Comparison of ENCODE assay signal across 11 cellular contexts in the genomic region with DNA sequence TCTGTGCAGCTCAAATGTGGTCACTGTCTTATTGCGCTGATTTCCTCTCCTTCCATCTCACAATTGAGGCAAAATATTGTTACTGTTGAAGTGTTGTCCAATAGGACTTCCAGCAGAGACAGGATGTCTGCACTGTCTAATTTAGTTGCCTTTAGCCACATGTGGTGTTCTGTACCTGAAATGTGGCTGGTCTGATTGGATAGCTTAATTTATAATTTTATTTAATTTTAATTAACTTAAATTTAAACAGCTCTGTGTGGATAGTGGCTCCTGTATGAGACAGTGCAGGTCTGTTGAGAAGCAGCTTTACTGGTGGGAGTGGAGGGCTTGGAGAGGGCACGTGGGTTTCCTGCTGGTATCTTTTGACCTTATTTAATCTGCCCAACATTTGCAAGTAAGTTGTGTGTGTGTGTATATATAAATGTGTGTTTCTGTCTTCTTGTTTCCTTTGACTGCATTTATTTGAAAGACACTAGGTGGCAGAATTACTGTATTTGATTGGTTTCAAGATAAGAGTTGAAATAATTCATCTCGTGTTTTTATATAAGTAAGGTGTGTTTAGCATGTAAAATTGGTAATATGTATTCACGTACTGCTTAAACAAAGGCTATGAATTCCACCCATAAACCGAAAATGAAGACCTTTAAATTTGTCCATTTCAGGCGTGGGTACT. TPM values are rescaled to one million over a fixed set of nuclear protein-coding genes. Genes with fewer than 3 reads are reported as not detected.
DNase-seq lines count a peak whose midpoint lies in the region; ATAC-seq and TF ChIP-seq lines count a peak whose summit lies in the region.
"Had no signal": no experiment of that assay in that cellular context is flagged by ENCODE, and none has a peak within 500 bp of the region (broad histone marks: within the 10 kb centered on the region; RNA-seq: fewer than 3 reads in every experiment).

No MANE protein-coding gene starts in this region.

- H3K27ac ChIP-seq in cardiac muscle cell (no peak overlapping the region), right atrium auricular region (no peak overlapping the region), transverse colon (no peak overlapping the region), WERI-Rb-1 (no peak overlapping the region)
- H3K27ac ChIP-seq: SJSA1 had no signal

- H3K36me3 ChIP-seq in cardiac muscle cell (peaks cover 9% of the 10 kb centered on the region), right atrium auricular region (peaks cover 34% of the 10 kb centered on the region), transverse colon (peaks cover 0 to 25% (median 10%) of the 10 kb centered on the region in 4 donors), WERI-Rb-1 (peaks cover 77% of the 10 kb centered on the region)

- H3K4me1 ChIP-seq in cardiac muscle cell (ENCODE audit: low read depth) (no peaks in the 10 kb centered on the region), right atrium auricular region (no peaks in the 10 kb centered on the region), transverse colon (no peaks in the 10 kb centered on the region)
- H3K4me1 ChIP-seq: SJSA1 had no signal

- intact Hi-C loops in transverse colon (cut with DNase I; ENCODE audit: low total_unique reads): no loop called here

- H3K9me3 ChIP-seq in cardiac muscle cell (ENCODE audit: low read depth): no peaks in the 10 kb centered on the region
- H3K9me3 ChIP-seq in right atrium auricular region: no peaks in the 10 kb centered on the region
- no peaks in the 10 kb centered on the region for H3K9me3 ChIP-seq in transverse colon
- no peaks in the 10 kb centered on the region for H3K9me3 ChIP-seq in WERI-Rb-1 (ENCODE audit: severe bottlenecking)
- H3K9me3 ChIP-seq: SJSA1 had no signal

- peak; percentile 20 for TF ChIP-seq CTCF in cardiac muscle cell (IDR thresholded peaks at IDR 0.05; ENCODE audit: low read depth, low read length)
- peak in 1 of 2 donors; percentile 28 for TF ChIP-seq CTCF in right atrium auricular region (IDR thresholded peaks at IDR 0.05)
- TF ChIP-seq CTCF in transverse colon (IDR thresholded peaks at IDR 0.05): peak in 4 of 5 experiments; percentile 6 to 29 (median 28)
- no peak for TF ChIP-seq CTCF in WERI-Rb-1 (IDR thresholded peaks at IDR 0.05; ENCODE audit: low read depth, low read length)

- no peak for TF ChIP-seq EP300 in transverse colon (IDR thresholded peaks at IDR 0.05; ENCODE audit: low read depth)

- in situ Hi-C loops in transverse colon (cut with MboI; ENCODE audit: low pct_ligation_motif_present in 1 of 4, low pct_unique_long_range_greater_than_20kb in 1 of 4, low sequenced_read_pairs in 3 of 4): no loop called here

- H3K27me3 ChIP-seq in cardiac muscle cell: no peaks in the 10 kb centered on the region
- H3K27me3 ChIP-seq in right atrium auricular region: no peaks in the 10 kb centered on the region
- no peaks in the 10 kb centered on the region for H3K27me3 ChIP-seq in transverse colon
- no peaks in the 10 kb centered on the region for H3K27me3 ChIP-seq in WERI-Rb-1 (ENCODE audit: insufficient read depth, low read depth, severe bottlenecking)
- H3K27me3 ChIP-seq: SJSA1 had no signal

- ATAC-seq in GM18520 (IDR thresholded peaks at IDR 0.05; ENCODE audit: unreplicated experiment): no peak
- ATAC-seq: naive thymus-derived CD8-positive, alpha-beta T cell; stimulated activated naive CD8-positive, alpha-beta T cell treated with anti-CD3 and anti-CD28 coated beads, Interleukin-15, amount 100 ng/mL, for 72 hours had no signal

- TF ChIP-seq POLR2A in erythroblast (IDR thresholded peaks at IDR 0.05; ENCODE audit: low read length): no peak
- TF ChIP-seq POLR2A in transverse colon (IDR thresholded peaks at IDR 0.05): no peak

- H3K4me3 ChIP-seq in cardiac muscle cell (no peak overlapping the region), right atrium auricular region (no peak overlapping the region), transverse colon (no peak overlapping the region), WERI-Rb-1 (ENCODE audit: low read depth, low read length) (no peak overlapping the region)
- H3K4me3 ChIP-seq: SJSA1 had no signal

- DNase-seq in cardiac muscle cell (ENCODE audit: low read depth in 1 of 2, low spot score in 1 of 2): peak in 1 of 2 donors; percentile 14
- no peak for DNase-seq in right atrium auricular region (ENCODE audit: low spot score)
- DNase-seq in RPMI7951 (ENCODE audit: low read depth): peak; percentile 13
- DNase-seq in erythroblast (lab: John Stamatoyannopoulos, UW): peak; percentile 9 to 19
- DNase-seq in transverse colon: no peak
- no peak for DNase-seq in WERI-Rb-1
- no peak for DNase-seq in activated CD4-positive, alpha-beta T cell treated with anti-CD3 and anti-CD28 coated beads for 48 hours
- DNase-seq: stimulated activated naive CD8-positive, alpha-beta T cell treated with anti-CD3 and anti-CD28 coated beads, Interleukin-15, amount 100 ng/mL, for 72 hours had no signal

- 53 to 56% methylated on average over 5 to 6 of the region's 6 CpGs for WGBS in transverse colon (ENCODE audit: low coverage in 1 of 2), 2 donors

RNA-seq across cellular contexts. Expression of gene MSANTD1, which starts 55.3 kb away (rescaled TPM):
- total RNA-seq in cardiac muscle cell (1.4 and 2.7 TPM in 2 replicates), right atrium auricular region (not detected), transverse colon (1 to 10 TPM in 1 of 4 donors, under 1 TPM in 2, not detected in 1; 0.68 to 1.3 (median 0.80) TPM)
- polyA plus RNA-seq in cardiac muscle cell: 0.37 and 0.92 TPM in 2 replicates
- 0.10 and 0.12 TPM in 2 replicates for total RNA-seq in RPMI7951 (2014; rRNA removed; shearing (Covaris generic))

Comparison
In these comparisons a context has a peak if more than half of its experiments do, and no peak if none do; other contexts are left out.
1. DNase-seq: peak in RPMI7951 (single experiment) and erythroblast (2 of 2); none in right atrium auricular region (single experiment), transverse colon (single experiment), WERI-Rb-1 (single experiment) and activated CD4-positive, alpha-beta T cell treated with anti-CD3 and anti-CD28 coated beads for 48 hours (single experiment).